In genomic region chr7:155248366-155248756, GRCh38 we compare ENCODE assay signal across 25 cellular contexts.
"Had no signal": no experiment of that assay in that cellular context is flagged by ENCODE, and none has a peak within 500 bp of the region (broad histone marks: within the 10 kb centered on the region; RNA-seq: fewer than 3 reads in every experiment).

No MANE protein-coding gene starts in this region.

- H3K4me1 Mint-ChIP-seq: activated CD4-positive, alpha-beta T cell treated with anti-CD3 and anti-CD28 coated beads, Interleukin-2, amount 10 ng/mL, durations not matched to agents 24 days and 14 days; activated CD8-positive, alpha-beta memory T cell treated with anti-CD3 and anti-CD28 coated beads, Interleukin-2, amount 10 ng/mL, durations not matched to agents 7 days and 5 days had no signal

- FAIRE-seq: colon, frontal cortex had no signal

- H3K27ac ChIP-seq: adrenal gland, body of pancreas had no signal

- H3K27me3 ChIP-seq: body of pancreas had no signal

- H3K36me3 Mint-ChIP-seq: activated CD8-positive, alpha-beta memory T cell treated with anti-CD3 and anti-CD28 coated beads, Interleukin-2, amount 10 ng/mL, durations not matched to agents 7 days and 5 days; activated naive CD8-positive, alpha-beta T cell had no signal

- H3K9me3 Mint-ChIP-seq: activated CD4-positive, alpha-beta T cell treated with anti-CD3 and anti-CD28 coated beads, Interleukin-2, amount 10 ng/mL, durations not matched to agents 24 days and 14 days had no signal

- H3K9me3 ChIP-seq: adrenal gland, body of pancreas had no signal

- H3K4me1 ChIP-seq: adrenal gland had no signal

- DNase-seq: activated CD4-positive, alpha-beta memory T cell treated with anti-CD3 and anti-CD28 coated beads for 36 hours; activated CD4-positive, alpha-beta T cell treated with anti-CD3 and anti-CD28 coated beads for 36 hours; activated CD4-positive, alpha-beta T cell treated with anti-CD3 and anti-CD28 coated beads, Interleukin-2, amount 10 ng/mL, durations not matched to agents 24 days and 14 days; activated CD4-positive, CD25-positive, alpha-beta regulatory T cell; activated CD4-positive, CD25-positive, alpha-beta regulatory T cell treated with anti-CD3 and anti-CD28 coated beads, Interleukin-2, amount 50 U/mL, for 72 hours; activated CD8-positive, alpha-beta memory T cell treated with anti-CD3 and anti-CD28 coated beads, Interleukin-2, amount 10 ng/mL, durations not matched to agents 7 days and 5 days; activated CD8-positive, alpha-beta memory T cell treated with anti-CD3 and anti-CD28 coated beads, Interleukin-2, amount 50 U/mL, for 4 hours; activated CD8-positive, alpha-beta T cell treated with anti-CD3 and anti-CD28 coated beads, Interleukin-2, amount 10 ng/mL, durations not matched to agents 7 days and 5 days; activated gamma-delta T cell; activated naive CD4-positive, alpha-beta T cell; activated naive CD4-positive, alpha-beta T cell treated with anti-CD3 and anti-CD28 coated beads, Interleukin-2, amount 50 U/mL, for 16 hours; activated T-cell treated with anti-CD3 and anti-CD28 coated beads, Interleukin-2, amount 50 U/mL, for 1 hour; activated T-cell treated with anti-CD3 and anti-CD28 coated beads, Interleukin-2, amount 50 U/mL, for 48 hours; adrenal gland; amygdala; body of pancreas; effector CD8-positive, alpha-beta T cell; foreskin fibroblast; T-helper 1 cell; T-helper 2 cell had no signal

- H3K4me3 Mint-ChIP-seq: activated CD4-positive, alpha-beta memory T cell treated with anti-CD3 and anti-CD28 coated beads for 36 hours; activated CD4-positive, alpha-beta T cell treated with anti-CD3 and anti-CD28 coated beads for 36 hours; activated CD4-positive, alpha-beta T cell treated with anti-CD3 and anti-CD28 coated beads, Interleukin-2, amount 10 ng/mL, durations not matched to agents 24 days and 14 days; activated CD8-positive, alpha-beta memory T cell treated with anti-CD3 and anti-CD28 coated beads, Interleukin-2, amount 10 ng/mL, durations not matched to agents 7 days and 5 days; activated CD8-positive, alpha-beta T cell treated with anti-CD3 and anti-CD28 coated beads, Interleukin-2, amount 10 ng/mL, durations not matched to agents 7 days and 5 days; activated naive CD8-positive, alpha-beta T cell; activated T-helper 1 cell treated with anti-CD3 and anti-CD28 coated beads, Interleukin-12 subunit alpha, Interleukin-12 subunit beta, Interleukin-2, Interleukin-4 antibody, amounts not matched to agents 30 ng/mL and 10 ng/mL and 1 ng/mL, durations not matched to agents 14 hours and 24 hours and 36 hours had no signal

- ATAC-seq: activated CD8-positive, alpha-beta memory T cell treated with anti-CD3 and anti-CD28 coated beads, Interleukin-2, amount 10 ng/mL, durations not matched to agents 7 days and 5 days; activated CD8-positive, alpha-beta T cell treated with anti-CD3 and anti-CD28 coated beads, Interleukin-2, amount 10 ng/mL, durations not matched to agents 7 days and 5 days; body of pancreas; esophagus mucosa had no signal

- H3K4me3 ChIP-seq: adrenal gland, body of pancreas had no signal

- H3K27me3 Mint-ChIP-seq: activated naive CD8-positive, alpha-beta T cell had no signal

- H3K27ac Mint-ChIP-seq: activated CD4-positive, alpha-beta memory T cell treated with anti-CD3 and anti-CD28 coated beads for 36 hours; activated CD4-positive, alpha-beta T cell treated with anti-CD3 and anti-CD28 coated beads for 36 hours; activated CD4-positive, alpha-beta T cell treated with anti-CD3 and anti-CD28 coated beads, Interleukin-2, amount 10 ng/mL, durations not matched to agents 24 days and 14 days; activated CD8-positive, alpha-beta memory T cell treated with anti-CD3 and anti-CD28 coated beads, Interleukin-2, amount 10 ng/mL, durations not matched to agents 7 days and 5 days; activated CD8-positive, alpha-beta T cell treated with anti-CD3 and anti-CD28 coated beads, Interleukin-2, amount 10 ng/mL, durations not matched to agents 7 days and 5 days; activated naive CD8-positive, alpha-beta T cell; activated T-helper 1 cell treated with anti-CD3 and anti-CD28 coated beads, Interleukin-12 subunit alpha, Interleukin-12 subunit beta, Interleukin-2, Interleukin-4 antibody, amounts not matched to agents 30 ng/mL and 10 ng/mL and 1 ng/mL, durations not matched to agents 14 hours and 24 hours and 36 hours had no signal

- H3K36me3 ChIP-seq: adrenal gland had no signal
